Comparison of ENCODE assay signal across 9 cellular contexts in the genomic region with DNA sequence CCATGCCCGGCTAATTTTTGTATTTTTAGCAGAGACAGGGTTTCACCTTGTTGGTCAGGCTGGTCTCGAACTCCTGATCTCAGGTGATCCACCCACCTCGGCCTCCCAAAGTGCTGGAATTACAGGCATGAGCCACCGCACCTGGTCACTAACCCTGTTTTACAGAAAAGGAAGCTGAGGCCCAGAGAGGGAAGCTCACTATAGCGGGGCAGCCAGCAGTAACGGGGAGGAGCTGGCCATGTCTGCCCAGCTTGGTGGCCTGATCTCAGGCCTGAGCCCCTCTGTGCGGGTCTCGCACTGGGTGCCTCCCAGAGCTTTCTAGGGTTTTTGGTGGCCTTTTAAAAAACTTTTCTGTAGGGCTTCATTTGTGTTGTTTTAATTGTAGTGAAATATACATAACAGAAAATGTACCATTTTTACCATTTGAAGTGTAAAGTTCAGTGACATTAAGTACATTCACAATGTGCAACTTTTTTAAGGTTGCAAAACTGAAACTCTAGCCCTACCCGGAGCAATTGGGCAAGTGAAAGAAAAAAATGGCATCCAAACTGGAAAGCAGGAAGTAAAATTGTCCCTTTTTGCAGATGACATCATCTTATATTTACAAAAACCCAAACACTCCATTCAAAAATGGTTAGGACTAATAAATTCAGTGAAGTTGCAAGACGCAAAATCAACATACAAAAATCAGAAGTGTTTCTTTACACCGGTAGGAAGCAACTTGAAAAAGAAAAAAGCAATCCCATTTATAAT. TPM values are rescaled to one million over a fixed set of nuclear protein-coding genes. Genes with fewer than 3 reads are reported as not detected.
A peak's percentile ranks its signal among the peaks of the same experiment; 100 is the strongest.
DNase-seq lines count a peak whose midpoint lies in the region; ATAC-seq and TF ChIP-seq lines count a peak whose summit lies in the region.
"Had no signal": no experiment of that assay in that cellular context is flagged by ENCODE, and none has a peak within 500 bp of the region (broad histone marks: within the 10 kb centered on the region; RNA-seq: fewer than 3 reads in every experiment).

No MANE protein-coding gene starts in this region.

- H3K4me1 Mint-ChIP-seq in activated naive CD8-positive, alpha-beta T cell treated with anti-CD3 and anti-CD28 coated beads, Interleukin-2, amount 50 U/mL, for 24 hours: peaks cover 37% of the 10 kb centered on the region

- H3K4me3 ChIP-seq in GM12865 (ENCODE audit: low read depth, low read length) (peak overlapping the region; percentile 87), osteoblast (ENCODE audit: insufficient read depth, low read length) (no peak overlapping the region)

- TF ChIP-seq CTCF in GM12865 (IDR thresholded peaks at IDR 0.05; ENCODE audit: insufficient read depth, low read depth, low read length, missing control alignments) (no peak), osteoblast (IDR thresholded peaks at IDR 0.05; ENCODE audit: extremely low read depth, low read depth, low read length) (no peak)

- H4K20me1 ChIP-seq in osteoblast (ENCODE audit: insufficient read depth, low read length): no peaks in the 10 kb centered on the region

- peaks cover 10% of the 10 kb centered on the region for H3K9me3 ChIP-seq in osteoblast (ENCODE audit: low read depth, low read length)

- H3K36me3 Mint-ChIP-seq in activated naive CD8-positive, alpha-beta T cell treated with anti-CD3 and anti-CD28 coated beads, Interleukin-2, amount 50 U/mL, for 24 hours (ENCODE audit: low read depth): no peaks in the 10 kb centered on the region

- H2AFZ ChIP-seq in osteoblast (ENCODE audit: low read length): peak overlapping the region; percentile 26

- H3K4me1 ChIP-seq in osteoblast (ENCODE audit: insufficient read depth, low read length): peaks cover 17% of the 10 kb centered on the region

- DNase-seq in GM12865 (ENCODE audit: low read depth) (peak; percentile 49), NAMALWA (ENCODE audit: low spot score) (peak; percentile 37), osteoblast (ENCODE audit: insufficient read length, low spot score, missing footprints) (no peak), HuH-7 (ENCODE audit: low spot score) (no peak), NCI-H524 treated with DMSO at 0.1 percent for 48 hours (lab: John Stamatoyannopoulos, UW) (no peak)
- DNase-seq in activated naive CD8-positive, alpha-beta T cell treated with anti-CD3 and anti-CD28 coated beads, Interleukin-2, amount 50 U/mL, for 24 hours: no peak
- no peak for DNase-seq in stimulated activated CD4-positive, alpha-beta T cell treated with anti-CD3 and anti-CD28 coated beads, Interleukin-4, amount 100 ng/mL, for 4 hours
- DNase-seq: cerebellar nuclear complex had no signal

- no peaks in the 10 kb centered on the region for H3K27me3 ChIP-seq in osteoblast (ENCODE audit: insufficient read depth, low read length)

- peak overlapping the region; percentile 71 for H3K27ac Mint-ChIP-seq in activated naive CD8-positive, alpha-beta T cell treated with anti-CD3 and anti-CD28 coated beads, Interleukin-2, amount 50 U/mL, for 24 hours

- H3K9me3 Mint-ChIP-seq in activated naive CD8-positive, alpha-beta T cell treated with anti-CD3 and anti-CD28 coated beads, Interleukin-2, amount 50 U/mL, for 24 hours: peaks cover 7% of the 10 kb centered on the region

- no peaks in the 10 kb centered on the region for H3K36me3 ChIP-seq in osteoblast (ENCODE audit: insufficient read depth, low read length)

- ATAC-seq in activated naive CD8-positive, alpha-beta T cell treated with anti-CD3 and anti-CD28 coated beads, Interleukin-2, amount 50 U/mL, for 24 hours: no peak

- H3K79me2 ChIP-seq in osteoblast (ENCODE audit: insufficient read depth, low read length): no peaks in the 10 kb centered on the region

- H3K4me2 ChIP-seq in osteoblast (ENCODE audit: insufficient read depth, low read length): peak overlapping the region; percentile 89

- no peak overlapping the region for H3K27ac ChIP-seq in osteoblast (ENCODE audit: low read depth, low read length)

- H3K4me3 Mint-ChIP-seq in activated naive CD8-positive, alpha-beta T cell treated with anti-CD3 and anti-CD28 coated beads, Interleukin-2, amount 50 U/mL, for 24 hours: peak overlapping the region; percentile 82

- no peaks in the 10 kb centered on the region for H3K27me3 Mint-ChIP-seq in activated naive CD8-positive, alpha-beta T cell treated with anti-CD3 and anti-CD28 coated beads, Interleukin-2, amount 50 U/mL, for 24 hours

RNA-seq across cellular contexts. Expression of a gene that starts 14.5 kb away (rescaled TPM):
- total RNA-seq in osteoblast: 0.59 and 0.72 TPM in 2 replicates
- total RNA-seq: renal cortical epithelial cell had no signal

RNA-seq across cellular contexts. Expression of a gene that starts 23.8 kb away (rescaled TPM):
- 13.6 and 14.5 TPM in 2 replicates for total RNA-seq in osteoblast

RNA-seq across cellular contexts. Expression of a gene that starts 55.6 kb away (rescaled TPM):
- total RNA-seq in osteoblast: not detected in 2 replicates

Comparison
In these comparisons a context has a peak if more than half of its experiments do, and no peak if none do; other contexts are left out.
1. DNase-seq: peak in GM12865 (single experiment) and NAMALWA (single experiment); none in activated naive CD8-positive, alpha-beta T cell treated with anti-CD3 and anti-CD28 coated beads, Interleukin-2, amount 50 U/mL, for 24 hours (single experiment), osteoblast (single experiment), stimulated activated CD4-positive, alpha-beta T cell treated with anti-CD3 and anti-CD28 coated beads, Interleukin-4, amount 100 ng/mL, for 4 hours (0 of 2), HuH-7 (single experiment) and NCI-H524 treated with DMSO at 0.1 percent for 48 hours (single experiment).